ENCODE assay signal across 21 cellular contexts in the genomic region with DNA sequence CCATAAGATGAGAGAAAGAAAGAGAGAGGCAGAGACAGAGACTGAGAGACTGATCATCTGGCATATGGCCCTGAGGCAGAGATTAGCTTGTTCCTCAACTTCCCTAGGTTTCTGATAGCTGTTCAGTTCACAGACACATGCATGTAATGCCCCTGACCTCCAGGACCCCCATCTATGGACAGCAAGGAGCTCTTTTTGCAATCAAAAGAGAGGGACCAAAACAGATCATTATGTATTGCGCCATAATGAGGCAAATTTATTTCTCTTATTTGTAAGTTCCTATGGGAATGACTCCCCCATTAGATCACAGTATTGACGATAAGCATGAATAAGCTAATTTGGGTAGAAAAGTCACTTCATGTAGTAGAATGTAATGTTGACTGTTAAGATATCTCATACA. TPM values are rescaled to one million over a fixed set of nuclear protein-coding genes. Genes with fewer than 3 reads are reported as not detected.
"Had no signal": no experiment of that assay in that cellular context is flagged by ENCODE, and none has a peak within 500 bp of the region (broad histone marks: within the 10 kb centered on the region; RNA-seq: fewer than 3 reads in every experiment).

No MANE protein-coding gene starts in this region.

- H3K27me3 ChIP-seq: SJSA1 had no signal

- DNase-seq: MV-4-11, NCI-H1048, NCI-H1105, NCI-H1417, NCI-H146, NCI-H1694 treated with DMSO at 0.1 percent for 48 hours, NCI-H1930, NCI-H2081, NCI-H2107, NCI-H226, NCI-H446, NCI-H510A, NCI-H524 treated with DMSO at 0.1 percent for 48 hours, NCI-H774, SIG-M5 had no signal

- H3K4me3 ChIP-seq: SJSA1, SK-N-MC had no signal

- H3K9ac ChIP-seq: KMS-11 had no signal

- H3K9me3 ChIP-seq: SJSA1 had no signal

- H3K27ac ChIP-seq: HL-60, KMS-11, SJSA1, SK-N-MC had no signal

- H3K4me2 ChIP-seq: KMS-11 had no signal

- H3K36me3 ChIP-seq: SJSA1 had no signal

RNA-seq across cellular contexts. Expression of gene KCNQ5, which starts 25.6 kb away (rescaled TPM):
- total RNA-seq: Right ventricle myocardium inferior, RPMI7951 had no signal
